ENCODE assay signal across 28 cellular contexts in the genomic region with DNA sequence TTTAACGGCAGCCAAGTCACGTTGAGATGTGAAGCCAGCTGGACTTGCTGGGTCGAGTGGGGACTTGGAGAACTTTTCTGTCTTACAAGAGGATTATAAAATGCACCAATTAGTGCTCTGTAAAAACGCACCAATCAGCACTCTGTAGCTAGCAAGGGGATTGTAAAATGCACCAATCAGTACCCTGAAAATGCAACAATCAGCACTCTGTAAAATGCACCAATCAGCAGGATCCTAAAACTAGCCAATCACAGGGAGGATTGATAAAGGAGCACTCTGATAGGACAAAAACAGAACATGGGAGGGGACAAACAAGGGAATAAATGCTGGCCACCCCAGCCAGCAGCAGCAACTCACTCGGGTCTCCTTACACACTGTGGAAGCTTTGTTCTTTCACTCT.
"Had no signal": no experiment of that assay in that cellular context is flagged by ENCODE, and none has a peak within 500 bp of the region (broad histone marks: within the 10 kb centered on the region; RNA-seq: fewer than 3 reads in every experiment).

No MANE protein-coding gene starts in this region.

- H3K4me1 Mint-ChIP-seq: stimulated activated effector memory CD8-positive, alpha-beta T cell treated with anti-CD3 and anti-CD28 coated beads, Interleukin-12 subunit alpha, Interleukin-12 subunit beta, amount 100 ng/mL, for 72 hours; stimulated activated memory B cell treated with anti-CD40 and anti-IgM and Interleukin-4, amounts not matched to agents 10 μg/mL and 1 μg/mL and 100 μg/mL, for 72 hours; stimulated activated naive B cell treated with anti-CD40 and anti-IgM and Interleukin-4, amounts not matched to agents 10 μg/mL and 1 μg/mL and 100 μg/mL, for 72 hours; stimulated activated naive CD8-positive, alpha-beta T cell treated with anti-CD3 and anti-CD28 coated beads, Interleukin-15, amount 100 ng/mL, for 72 hours had no signal

- H3K4me3 ChIP-seq: stomach, suprapubic skin, testis, thoracic aorta, thyroid gland, tibial artery, tibial nerve, transverse colon, upper lobe of left lung, upper lobe of right lung, uterus had no signal

- H3K27ac ChIP-seq: stomach, suprapubic skin, testis, thoracic aorta, thyroid gland, tibial artery, tibial nerve, transverse colon, upper lobe of left lung, upper lobe of right lung, uterus had no signal

- H3K36me3 Mint-ChIP-seq: stimulated activated effector memory CD8-positive, alpha-beta T cell treated with anti-CD3 and anti-CD28 coated beads, Interleukin-12 subunit alpha, Interleukin-12 subunit beta, amount 100 ng/mL, for 72 hours; stimulated activated memory B cell treated with anti-CD40 and anti-IgM and Interleukin-4, amounts not matched to agents 10 μg/mL and 1 μg/mL and 100 μg/mL, for 72 hours; stimulated activated naive B cell treated with anti-CD40 and anti-IgM and Interleukin-4, amounts not matched to agents 10 μg/mL and 1 μg/mL and 100 μg/mL, for 72 hours; type B pancreatic cell had no signal

- H3K9me3 Mint-ChIP-seq: stimulated activated memory B cell treated with anti-CD40 and anti-IgM and Interleukin-4, amounts not matched to agents 10 μg/mL and 1 μg/mL and 100 μg/mL, for 72 hours; stimulated activated naive CD8-positive, alpha-beta T cell treated with anti-CD3 and anti-CD28 coated beads, Interleukin-15, Interleukin-2, amounts not matched to agents 100 ng/mL and 50 ng/mL, for 24 hours; type B pancreatic cell had no signal

- H3K27me3 ChIP-seq: stomach, suprapubic skin, testis, thyroid gland, tibial artery, tibial nerve, transverse colon, upper lobe of left lung, upper lobe of right lung had no signal

- H3K9me3 ChIP-seq: suprapubic skin, testis, thoracic aorta, thyroid gland, tibial artery, tibial nerve, transverse colon, upper lobe of right lung, uterus had no signal

- H3K27me3 Mint-ChIP-seq: stimulated activated memory B cell treated with anti-CD40 and anti-IgM and Interleukin-4, amounts not matched to agents 10 μg/mL and 1 μg/mL and 100 μg/mL, for 72 hours; stimulated activated naive B cell treated with anti-CD40 and anti-IgM and Interleukin-4, amounts not matched to agents 10 μg/mL and 1 μg/mL and 100 μg/mL, for 72 hours; stimulated activated naive CD8-positive, alpha-beta T cell treated with anti-CD3 and anti-CD28 coated beads, Interleukin-15, amount 100 ng/mL, for 72 hours; stimulated activated naive CD8-positive, alpha-beta T cell treated with anti-CD3 and anti-CD28 coated beads, Interleukin-15, Interleukin-2, amounts not matched to agents 100 ng/mL and 50 ng/mL, for 24 hours; type B pancreatic cell had no signal

- FAIRE-seq: urothelium cell line had no signal

- DNase-seq: stimulated activated CD4-positive, alpha-beta T cell treated with anti-CD3 and anti-CD28 coated beads, Interleukin-2, amount 100 ng/mL, for 48 hours; stimulated activated CD4-positive, alpha-beta T cell treated with anti-CD3 and anti-CD28 coated beads, Interleukin-4, amount 100 ng/mL, for 1 hour; stimulated activated CD4-positive, alpha-beta T cell treated with anti-CD3 and anti-CD28 coated beads, Interleukin-4, amount 100 ng/mL, for 24 hours; stimulated activated CD4-positive, alpha-beta T cell treated with anti-CD3 and anti-CD28 coated beads, Interleukin-4, amount 100 ng/mL, for 4 hours; stimulated activated CD8-positive, alpha-beta memory T cell treated with anti-CD3 and anti-CD28 coated beads, Interleukin-4, amount 100 ng/mL, for 48 hours; stimulated activated naive B cell treated with anti-CD40 and anti-IgM and Interleukin-4, amounts not matched to agents 10 μg/mL and 1 μg/mL and 100 μg/mL, for 72 hours; stimulated activated naive CD4-positive, alpha-beta T cell; stimulated activated naive CD4-positive, alpha-beta T cell treated with Interleukin-2 at 50 U/mL for 16 hours; stimulated activated naive CD8-positive, alpha-beta T cell treated with anti-CD3 and anti-CD28 coated beads, Interleukin-15, amount 100 ng/mL, for 72 hours; stimulated activated naive CD8-positive, alpha-beta T cell treated with anti-CD3 and anti-CD28 coated beads, Interleukin-15, Interleukin-2, amounts not matched to agents 100 U/mL and 50 U/mL, for 24 hours; stomach; substantia nigra; testis; thyroid gland; tibial artery; transverse colon; trophoblast cell; upper lobe of left lung; upper lobe of right lung; uterus had no signal

- H3K4me3 Mint-ChIP-seq: stimulated activated effector memory CD8-positive, alpha-beta T cell treated with anti-CD3 and anti-CD28 coated beads, Interleukin-12 subunit alpha, Interleukin-12 subunit beta, amount 100 ng/mL, for 72 hours; stimulated activated memory B cell treated with anti-CD40 and anti-IgM and Interleukin-4, amounts not matched to agents 10 μg/mL and 1 μg/mL and 100 μg/mL, for 72 hours; stimulated activated naive B cell treated with anti-CD40 and anti-IgM and Interleukin-4, amounts not matched to agents 10 μg/mL and 1 μg/mL and 100 μg/mL, for 72 hours; stimulated activated naive CD8-positive, alpha-beta T cell treated with anti-CD3 and anti-CD28 coated beads, Interleukin-15, amount 100 ng/mL, for 72 hours; stimulated activated naive CD8-positive, alpha-beta T cell treated with anti-CD3 and anti-CD28 coated beads, Interleukin-15, Interleukin-2, amounts not matched to agents 100 ng/mL and 50 ng/mL, for 24 hours; type B pancreatic cell had no signal

- H3K4me1 ChIP-seq: stomach, testis, tibial artery, transverse colon, upper lobe of left lung, upper lobe of right lung, uterus had no signal

- ATAC-seq: stimulated activated effector memory CD8-positive, alpha-beta T cell treated with anti-CD3 and anti-CD28 coated beads, Interleukin-12 subunit alpha, Interleukin-12 subunit beta, amount 100 ng/mL, for 72 hours; stimulated activated memory B cell treated with anti-CD40 and anti-IgM and Interleukin-4, amounts not matched to agents 10 μg/mL and 1 μg/mL and 100 μg/mL, for 72 hours; stimulated activated naive B cell treated with anti-CD40 and anti-IgM and Interleukin-4, amounts not matched to agents 10 μg/mL and 1 μg/mL and 100 μg/mL, for 72 hours; stimulated activated naive CD8-positive, alpha-beta T cell treated with anti-CD3 and anti-CD28 coated beads, Interleukin-15, amount 100 ng/mL, for 72 hours; stimulated activated naive CD8-positive, alpha-beta T cell treated with anti-CD3 and anti-CD28 coated beads, Interleukin-15, Interleukin-2, amounts not matched to agents 100 U/mL and 50 U/mL, for 24 hours; upper lobe of right lung had no signal

- H3K36me3 ChIP-seq: stomach, suprapubic skin, thoracic aorta, thyroid gland, tibial artery, tibial nerve, transverse colon, upper lobe of left lung, upper lobe of right lung, uterus had no signal

- H3K27ac Mint-ChIP-seq: stimulated activated effector memory CD8-positive, alpha-beta T cell treated with anti-CD3 and anti-CD28 coated beads, Interleukin-12 subunit alpha, Interleukin-12 subunit beta, amount 100 ng/mL, for 72 hours; stimulated activated memory B cell treated with anti-CD40 and anti-IgM and Interleukin-4, amounts not matched to agents 10 μg/mL and 1 μg/mL and 100 μg/mL, for 72 hours; stimulated activated naive B cell treated with anti-CD40 and anti-IgM and Interleukin-4, amounts not matched to agents 10 μg/mL and 1 μg/mL and 100 μg/mL, for 72 hours; stimulated activated naive CD8-positive, alpha-beta T cell treated with anti-CD3 and anti-CD28 coated beads, Interleukin-15, amount 100 ng/mL, for 72 hours; stimulated activated naive CD8-positive, alpha-beta T cell treated with anti-CD3 and anti-CD28 coated beads, Interleukin-15, Interleukin-2, amounts not matched to agents 100 ng/mL and 50 ng/mL, for 24 hours; type B pancreatic cell had no signal
